7 cellular contexts compared by ENCODE assay signal in the genomic region with DNA sequence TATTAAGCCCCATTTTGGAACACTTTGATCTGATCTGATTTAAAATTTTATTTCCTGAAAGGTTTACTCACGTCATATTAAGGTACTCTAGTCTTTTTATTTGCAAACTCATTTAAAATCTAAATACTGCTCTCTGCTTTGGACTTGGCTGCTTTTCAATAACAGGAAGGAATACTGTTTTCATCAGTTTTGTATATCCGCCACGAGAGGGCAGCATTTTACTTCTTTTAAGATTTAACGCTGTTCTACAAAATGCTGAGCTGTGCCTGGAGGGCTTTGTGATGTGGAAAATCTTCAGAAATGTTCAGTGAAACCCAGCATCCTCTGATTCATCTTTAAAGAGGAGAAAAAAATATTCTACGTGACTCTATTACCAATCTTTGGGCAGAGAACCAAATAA. TPM values are rescaled to one million over a fixed set of nuclear protein-coding genes. Genes with fewer than 3 reads are reported as not detected.
DNase-seq lines count a peak whose midpoint lies in the region; ATAC-seq, FAIRE-seq and TF ChIP-seq lines count a peak whose summit lies in the region.

No MANE protein-coding gene starts in this region.

- H3K9me3 Mint-ChIP-seq in activated naive CD8-positive, alpha-beta T cell treated with anti-CD3 and anti-CD28 coated beads, Interleukin-2, amount 50 U/mL, for 24 hours: no peaks in the 10 kb centered on the region

- H3K4me3 ChIP-seq in NT2/D1 (ENCODE audit: insufficient read length, low read depth) (no peak overlapping the region), hepatocyte (no peak overlapping the region), spleen (no peak overlapping the region)

- H3K27me3 ChIP-seq in NT2/D1 (ENCODE audit: insufficient read depth, insufficient read length) (no peaks in the 10 kb centered on the region), hepatocyte (no peaks in the 10 kb centered on the region), spleen (replicated peaks in 1 of 7) (no peaks in the 10 kb centered on the region)

- peak; percentile 59 for ATAC-seq in GM21515 (IDR thresholded peaks at IDR 0.05; ENCODE audit: unreplicated experiment)
- ATAC-seq in activated naive CD8-positive, alpha-beta T cell treated with anti-CD3 and anti-CD28 coated beads, Interleukin-2, amount 50 U/mL, for 24 hours: peak; percentile 72

- H3K4me2 ChIP-seq in hepatocyte: no peak overlapping the region

- no peak overlapping the region for H3K27ac Mint-ChIP-seq in activated naive CD8-positive, alpha-beta T cell treated with anti-CD3 and anti-CD28 coated beads, Interleukin-2, amount 50 U/mL, for 24 hours

- H3K4me1 ChIP-seq in NT2/D1 (ENCODE audit: insufficient read depth, insufficient read length): no peaks in the 10 kb centered on the region
- no peaks in the 10 kb centered on the region for H3K4me1 ChIP-seq in hepatocyte (ENCODE audit: insufficient read depth)
- H3K4me1 ChIP-seq in spleen: peaks cover 0 to 36% (median 14%) of the 10 kb centered on the region in 6 donors

- TF ChIP-seq CTCF in hepatocyte (IDR thresholded peaks at IDR 0.05; ENCODE audit: poor library complexity) (peak; percentile 55), spleen (IDR thresholded peaks at IDR 0.05 in 8 of 11, conservative IDR thresholded peaks at IDR 0.05 in 3 of 11) (peak in 8 of 11 experiments; percentile 40 to 68 (median 62))

- H3K9ac ChIP-seq in NT2/D1 (ENCODE audit: insufficient read length, low read depth): no peak overlapping the region

- H3K27ac ChIP-seq in hepatocyte (no peak overlapping the region), spleen (peak overlapping the region in 5 of 8 donors; percentile 45 to 83 (median 73))

- H3K9me2 ChIP-seq in hepatocyte (replicated peaks; ENCODE audit: insufficient read depth): no peaks in the 10 kb centered on the region

- H4K20me1 ChIP-seq in hepatocyte (ENCODE audit: insufficient read depth, poor library complexity, severe bottlenecking): no peaks in the 10 kb centered on the region

- no peaks in the 10 kb centered on the region for H3K9me3 ChIP-seq in NT2/D1 (ENCODE audit: insufficient read depth, low read length)
- H3K9me3 ChIP-seq in hepatocyte (ENCODE audit: low read depth): no peaks in the 10 kb centered on the region
- no peaks in the 10 kb centered on the region for H3K9me3 ChIP-seq in spleen

- no peak overlapping the region for H2AFZ ChIP-seq in hepatocyte

- no peak overlapping the region for H3K4me3 Mint-ChIP-seq in activated naive CD8-positive, alpha-beta T cell treated with anti-CD3 and anti-CD28 coated beads, Interleukin-2, amount 50 U/mL, for 24 hours

- no peak for TF ChIP-seq POLR2A in spleen (IDR thresholded peaks at IDR 0.05)

- H3K36me3 Mint-ChIP-seq in activated naive CD8-positive, alpha-beta T cell treated with anti-CD3 and anti-CD28 coated beads, Interleukin-2, amount 50 U/mL, for 24 hours (ENCODE audit: low read depth): no peaks in the 10 kb centered on the region

- H3K79me2 ChIP-seq in hepatocyte: no peaks in the 10 kb centered on the region

- DNase-seq in GF-D8 (lab: John Stamatoyannopoulos, UW) (peak; percentile 9), HTR-8/SVneo (ENCODE audit: insufficient read length, low spot score) (peak; percentile 12), NT2/D1 (ENCODE audit: low read depth, low spot score) (peak; percentile 63), hepatocyte (ENCODE audit: low spot score) (peak; percentile 91), spleen (no peak)
- peak; percentile 44 for DNase-seq in activated naive CD8-positive, alpha-beta T cell treated with anti-CD3 and anti-CD28 coated beads, Interleukin-2, amount 50 U/mL, for 24 hours

- peaks cover 21% of the 10 kb centered on the region for H3K4me1 Mint-ChIP-seq in activated naive CD8-positive, alpha-beta T cell treated with anti-CD3 and anti-CD28 coated beads, Interleukin-2, amount 50 U/mL, for 24 hours

- WGBS in hepatocyte (ENCODE audit: low lambda C conversion rate, missing lambda C conversion rate): 2% methylated on average over 5 of the region's 5 CpGs
- 0 to 2% (median 1%) methylated on average over 5 of the region's 5 CpGs for WGBS in spleen, 5 donors

- intact Hi-C loops in spleen (cut with DNase I; ENCODE audit: low total_unique reads): no loop called here

- no peak for FAIRE-seq in HTR-8/SVneo (lab: Jason Lieb, UNC)

- H3K27me3 Mint-ChIP-seq in activated naive CD8-positive, alpha-beta T cell treated with anti-CD3 and anti-CD28 coated beads, Interleukin-2, amount 50 U/mL, for 24 hours: no peaks in the 10 kb centered on the region

- H3K36me3 ChIP-seq in NT2/D1 (ENCODE audit: insufficient read depth, insufficient read length, low read length) (no peaks in the 10 kb centered on the region), hepatocyte (replicated peaks; ENCODE audit: insufficient read depth, low read depth) (no peaks in the 10 kb centered on the region), spleen (no peaks in the 10 kb centered on the region)

RNA-seq across cellular contexts. Expression of a gene that starts 37.5 kb away (rescaled TPM):
- total RNA-seq in hepatocyte: 5.1 and 8.4 TPM in 2 replicates
- polyA plus RNA-seq in hepatocyte: 4.6 and 7.7 TPM in 2 replicates
- 10 to 100 TPM in 6 of 7 donors, 1 to 10 TPM in 1; 5.8 to 41.4 (median 27.9) TPM for total RNA-seq in spleen
- 10 to 100 TPM in 2 of 3 donors, 1 to 10 TPM in 1; 8.5 to 48.6 (median 16.6) TPM for polyA plus RNA-seq in spleen
